Comparison of ENCODE assay signal across 8 cellular contexts in genomic region chr17:42535400-42536047, GRCh38. TPM values are rescaled to one million over a fixed set of nuclear protein-coding genes. Genes with fewer than 3 reads are reported as not detected.
DNase-seq lines count a peak whose midpoint lies in the region; ATAC-seq and TF ChIP-seq lines count a peak whose summit lies in the region.

No MANE protein-coding gene starts in this region.

- H3K27me3 Mint-ChIP-seq in naive thymus-derived CD4-positive, alpha-beta T cell, result peaks cover 0 to 9% (median 0%) of the 10 kb centered on the region in 5 donors

- DNase-seq in DMS 273 (lab: John Stamatoyannopoulos, UW; ENCODE audit: unreplicated experiment), result peak; percentile 63
- DNase-seq in DMS 273 treated with DMSO at 0.1 percent for 48 hours (lab: John Stamatoyannopoulos, UW), result no peak
- no peak for DNase-seq in MM.1S
- no peak for DNase-seq in colonic mucosa
- no peak for DNase-seq in naive thymus-derived CD4-positive, alpha-beta T cell
- DNase-seq in iPS-NIHi7 (ENCODE audit: extremely low spot score), result no peak
- DNase-seq in stimulated activated CD8-positive, alpha-beta memory T cell treated with anti-CD3 and anti-CD28 coated beads, Interleukin-4, amount 100 ng/mL, for 48 hours, result no peak
- no peak for DNase-seq in NK-92 treated with Interleukin-12 subunit alpha and Interleukin-12 subunit beta, amount 100 ng/mL, for 24 hours (lab: John Stamatoyannopoulos, UW)

- H2AFZ ChIP-seq in MM.1S (ENCODE audit: low read length), result peak overlapping the region; percentile 90

- H3K27me3 ChIP-seq in MM.1S (replicated peaks; ENCODE audit: insufficient read depth, low read length), result no peaks in the 10 kb centered on the region
- no peaks in the 10 kb centered on the region for H3K27me3 ChIP-seq in colonic mucosa
- H3K27me3 ChIP-seq in naive thymus-derived CD4-positive, alpha-beta T cell (ENCODE audit: control insufficient read depth in 2 of 2, insufficient read depth in 2 of 2, low read length in 2 of 2), result no peaks in the 10 kb centered on the region

- peak; percentile 5 for ATAC-seq in naive thymus-derived CD4-positive, alpha-beta T cell

- CTCF ChIA-PET in naive thymus-derived CD4-positive, alpha-beta T cell (lab: Charles Lee), result interaction anchor here (0.8 to 1.0 kb wide), 2 partner anchors 13 to 225 kb away, joined by 3 to 4 read pairs; no protein-coding TSS in a partner anchor

- peak overlapping the region; percentile 75 to 96 (median 84) for H3K4me3 Mint-ChIP-seq in naive thymus-derived CD4-positive, alpha-beta T cell

- H3K36me3 ChIP-seq in MM.1S (replicated peaks; ENCODE audit: insufficient read depth, low read length) (no peaks in the 10 kb centered on the region), colonic mucosa (no peaks in the 10 kb centered on the region)
- no peaks in the 10 kb centered on the region for H3K36me3 ChIP-seq in naive thymus-derived CD4-positive, alpha-beta T cell (ENCODE audit: control insufficient read depth in 2 of 3, insufficient read depth in 3 of 3, low read length in 3 of 3)

- POLR2A ChIA-PET in naive thymus-derived CD4-positive, alpha-beta T cell (lab: Charles Lee), result interaction anchor here (0.5 to 2.8 kb wide), 14 partner anchors 8 to 826 kb away, joined by 3 to 19 read pairs (median 5); partner anchors contain the start of genes BECN1, DNAJC7, HSD17B1 and MLX

- H3K79me2 ChIP-seq in MM.1S (ENCODE audit: low read length), result peaks cover 15% of the 10 kb centered on the region

- H3K4me1 ChIP-seq in MM.1S (ENCODE audit: low read length), result peaks cover 25% of the 10 kb centered on the region
- peaks cover 4% of the 10 kb centered on the region for H3K4me1 ChIP-seq in colonic mucosa
- peaks cover 14 to 24% of the 10 kb centered on the region in 2 donors for H3K4me1 ChIP-seq in naive thymus-derived CD4-positive, alpha-beta T cell (ENCODE audit: control insufficient read depth in 2 of 2, insufficient read depth in 2 of 2, low read length in 2 of 2)

- H3K9me3 ChIP-seq in MM.1S (replicated peaks; ENCODE audit: insufficient read depth, low read length) (no peaks in the 10 kb centered on the region), colonic mucosa (no peaks in the 10 kb centered on the region)
- no peaks in the 10 kb centered on the region for H3K9me3 ChIP-seq in naive thymus-derived CD4-positive, alpha-beta T cell (ENCODE audit: control insufficient read depth in 2 of 3, low read length in 3 of 3)

- intact Hi-C loops in colonic mucosa (cut with DNase I), result no loop called here
- intact Hi-C loops in naive thymus-derived CD4-positive, alpha-beta T cell (cut with micrococcal nuclease), result loop anchor here (1.0 to 10.0 kb wide), 8 partner anchors 19 to 671 kb away; partner anchors contain the start of genes COASY (in 1 of the 2), GHDC (in 1 of the 2), KLHL11 (in 1 of the 2) and PLEKHH3 (in 1 of the 2)

- peak overlapping the region; percentile 21; the same call in 1 of the 2 replicates for H3K27ac ChIP-seq in MM.1S (ENCODE audit: low read length)
- H3K27ac ChIP-seq in colonic mucosa, result peak overlapping the region; percentile 66
- peak overlapping the region; percentile 53 for H3K27ac ChIP-seq in naive thymus-derived CD4-positive, alpha-beta T cell (ENCODE audit: low read depth, low read length)

- H3K36me3 Mint-ChIP-seq in naive thymus-derived CD4-positive, alpha-beta T cell, result peaks cover 0 to 5% (median 5%) of the 10 kb centered on the region in 5 donors

- H3K4me3 ChIP-seq in MM.1S (ENCODE audit: low read length) (peak overlapping the region; percentile 71), colonic mucosa (peak overlapping the region; percentile 67)
- H3K4me3 ChIP-seq in naive thymus-derived CD4-positive, alpha-beta T cell (ENCODE audit: low read length), result peak overlapping the region; percentile 50

- peaks cover 0 to 4% (median 0%) of the 10 kb centered on the region in 11 donors for H3K9me3 Mint-ChIP-seq in naive thymus-derived CD4-positive, alpha-beta T cell

- H3K4me2 ChIP-seq in MM.1S (ENCODE audit: low read depth, low read length), result peak overlapping the region; percentile 100

- H4K20me1 ChIP-seq in MM.1S (ENCODE audit: insufficient read depth, low read length), result no peaks in the 10 kb centered on the region

- TF ChIP-seq CTCF in MM.1S (IDR thresholded peaks at IDR 0.05; ENCODE audit: low read length), result no peak
- no peak for TF ChIP-seq CTCF in colonic mucosa (IDR thresholded peaks at IDR 0.05)

- peaks cover 27 to 50% (median 42%) of the 10 kb centered on the region in 7 donors for H3K4me1 Mint-ChIP-seq in naive thymus-derived CD4-positive, alpha-beta T cell

- H3K27ac Mint-ChIP-seq in naive thymus-derived CD4-positive, alpha-beta T cell, result peak overlapping the region; percentile 3 to 92 (median 78)

- H3K9me2 ChIP-seq in MM.1S (replicated peaks; ENCODE audit: insufficient read depth, low read length), result no peaks in the 10 kb centered on the region

- H3K9ac ChIP-seq in MM.1S (ENCODE audit: low read length), result peak overlapping the region; percentile 66
- peak overlapping the region; percentile 78 to 82 for H3K9ac ChIP-seq in colonic mucosa (ENCODE audit: low read depth in 2 of 2, low read length in 2 of 2)

- peaks cover 17% of the 10 kb centered on the region; the same call in 1 of the 2 replicates for H3F3A ChIP-seq in MM.1S (ENCODE audit: insufficient read depth, low read length)

RNA-seq across cellular contexts. Expression of gene NAGLU, which starts 0.5 kb away (rescaled TPM):
- total RNA-seq in colonic mucosa, result 10 to 100 TPM; 27.8 to 38.6 TPM
- 10 to 100 TPM; 18.0 to 27.1 (median 22.3) TPM for total RNA-seq in naive thymus-derived CD4-positive, alpha-beta T cell
- 10 to 100 TPM in 1 of 2 donors, 1 to 10 TPM in 1; 6.6 to 17.6 TPM for polyA plus RNA-seq in naive thymus-derived CD4-positive, alpha-beta T cell

RNA-seq across cellular contexts. Expression of gene HSD17B1, which starts 17.2 kb away (rescaled TPM):
- 1 to 10 TPM in 1 of 2 donors, under 1 TPM in 1; 0.88 to 1.7 TPM for total RNA-seq in colonic mucosa
- 1 to 10 TPM; 1.2 to 2.2 (median 1.9) TPM for total RNA-seq in naive thymus-derived CD4-positive, alpha-beta T cell
- under 1 TPM; 0.39 to 0.59 TPM for polyA plus RNA-seq in naive thymus-derived CD4-positive, alpha-beta T cell

RNA-seq across cellular contexts. Expression of gene COASY, which starts 26.4 kb away (rescaled TPM):
- 100 to 1,000 TPM in 1 of 2 donors, 10 to 100 TPM in 1; 94.2 to 176 TPM for total RNA-seq in colonic mucosa
- total RNA-seq in naive thymus-derived CD4-positive, alpha-beta T cell, result 10 to 100 TPM; 45.3 to 76.9 (median 64.5) TPM
- polyA plus RNA-seq in naive thymus-derived CD4-positive, alpha-beta T cell, result 10 to 100 TPM; 56.0 to 59.2 TPM

RNA-seq across cellular contexts. Expression of gene MLX, which starts 31.4 kb away (rescaled TPM):
- total RNA-seq in colonic mucosa, result 10 to 100 TPM; 79.6 to 83.0 TPM
- 10 to 100 TPM; 35.3 to 73.9 (median 65.1) TPM for total RNA-seq in naive thymus-derived CD4-positive, alpha-beta T cell
- polyA plus RNA-seq in naive thymus-derived CD4-positive, alpha-beta T cell, result 10 to 100 TPM; 28.1 to 46.8 TPM

RNA-seq across cellular contexts. Expression of gene PSMC3IP, which starts 42.0 kb away (rescaled TPM):
- 10 to 100 TPM in 1 of 2 donors, 1 to 10 TPM in 1; 2.2 to 11.6 TPM for total RNA-seq in colonic mucosa
- total RNA-seq in naive thymus-derived CD4-positive, alpha-beta T cell, result 10 to 100 TPM in 1 of 5 experiments, 1 to 10 TPM in 4; 2.7 to 14.0 (median 5.2) TPM
- 1 to 10 TPM; 1.3 to 1.6 TPM for polyA plus RNA-seq in naive thymus-derived CD4-positive, alpha-beta T cell
